13 cellular contexts compared by ENCODE assay signal in genomic region chr3:463793-464192, GRCh38.
DNase-seq lines count a peak whose midpoint lies in the region; ATAC-seq and TF ChIP-seq lines count a peak whose summit lies in the region.
"Had no signal": no experiment of that assay in that cellular context is flagged by ENCODE, and none has a peak within 500 bp of the region (broad histone marks: within the 10 kb centered on the region; RNA-seq: fewer than 3 reads in every experiment).

No MANE protein-coding gene starts in this region.

- TF ChIP-seq POLR2A in stomach (IDR thresholded peaks at IDR 0.05): no peak

- H3K9me3 ChIP-seq in stomach: no peaks in the 10 kb centered on the region
- H3K9me3 ChIP-seq: BLaER1, SJCRH30 had no signal

- H3K27ac Mint-ChIP-seq in type B pancreatic cell: no peak overlapping the region
- no peak overlapping the region for H3K27ac Mint-ChIP-seq in activated CD8-positive, alpha-beta memory T cell treated with anti-CD3 and anti-CD28 coated beads, Interleukin-2, amount 10 ng/mL, durations not matched to agents 7 days and 5 days
- H3K27ac Mint-ChIP-seq: activated naive CD8-positive, alpha-beta T cell treated with anti-CD3 and anti-CD28 coated beads for 36 hours had no signal

- no peak for TF ChIP-seq CTCF in type B pancreatic cell (conservative IDR thresholded peaks at IDR 0.05)
- TF ChIP-seq CTCF in stomach (IDR thresholded peaks at IDR 0.05): no peak

- H3K27me3 Mint-ChIP-seq in type B pancreatic cell: peaks cover 3% of the 10 kb centered on the region
- no peaks in the 10 kb centered on the region for H3K27me3 Mint-ChIP-seq in activated CD8-positive, alpha-beta memory T cell treated with anti-CD3 and anti-CD28 coated beads, Interleukin-2, amount 10 ng/mL, durations not matched to agents 7 days and 5 days
- H3K27me3 Mint-ChIP-seq: activated naive CD8-positive, alpha-beta T cell treated with anti-CD3 and anti-CD28 coated beads for 36 hours had no signal

- H3K27ac ChIP-seq in stomach: no peak overlapping the region
- H3K27ac ChIP-seq: BLaER1, SJCRH30 had no signal

- H3K4me3 Mint-ChIP-seq in type B pancreatic cell: no peak overlapping the region
- no peak overlapping the region for H3K4me3 Mint-ChIP-seq in activated CD8-positive, alpha-beta memory T cell treated with anti-CD3 and anti-CD28 coated beads, Interleukin-2, amount 10 ng/mL, durations not matched to agents 7 days and 5 days
- H3K4me3 Mint-ChIP-seq: activated naive CD8-positive, alpha-beta T cell treated with anti-CD3 and anti-CD28 coated beads for 36 hours had no signal

- CTCF ChIA-PET in activated CD8-positive, alpha-beta memory T cell treated with anti-CD3 and anti-CD28 coated beads, Interleukin-2, amount 10 ng/mL, durations not matched to agents 7 days and 5 days (lab: Charles Lee): no interaction called here

- WGBS in stomach, 5 donors: 67 to 76% (median 73%) methylated on average over 3 of the region's 3 CpGs

- no peaks in the 10 kb centered on the region for H3K36me3 Mint-ChIP-seq in type B pancreatic cell
- H3K36me3 Mint-ChIP-seq in activated CD8-positive, alpha-beta memory T cell treated with anti-CD3 and anti-CD28 coated beads, Interleukin-2, amount 10 ng/mL, durations not matched to agents 7 days and 5 days: no peaks in the 10 kb centered on the region
- H3K36me3 Mint-ChIP-seq: activated naive CD8-positive, alpha-beta T cell treated with anti-CD3 and anti-CD28 coated beads for 36 hours had no signal

- peaks cover 0 to 15% (median 0%) of the 10 kb centered on the region in 4 donors for H3K4me1 ChIP-seq in stomach
- H3K4me1 ChIP-seq: BLaER1, SJCRH30 had no signal

- H3K27me3 ChIP-seq in stomach: no peaks in the 10 kb centered on the region
- H3K27me3 ChIP-seq: BLaER1, SJCRH30 had no signal

- peak; percentile 23 for DNase-seq in NCI-H2171 (lab: John Stamatoyannopoulos, UW)
- DNase-seq in EL: no peak
- no peak for DNase-seq in type B pancreatic cell (ENCODE audit: extremely low spot score, unreplicated experiment)
- DNase-seq in activated CD8-positive, alpha-beta memory T cell treated with anti-CD3 and anti-CD28 coated beads, Interleukin-2, amount 10 ng/mL, durations not matched to agents 7 days and 5 days: no peak
- DNase-seq in stomach: no peak
- DNase-seq: activated CD4-positive, alpha-beta T cell treated with anti-CD3 and anti-CD28 coated beads, Interleukin-2, amount 50 U/mL, for 1 hour; activated naive CD8-positive, alpha-beta T cell treated with anti-CD3 and anti-CD28 coated beads for 36 hours; dermis blood vessel endothelial cell; SJCRH30 had no signal

- H3K4me1 Mint-ChIP-seq in type B pancreatic cell (ENCODE audit: unreplicated experiment): peaks cover 7% of the 10 kb centered on the region
- H3K4me1 Mint-ChIP-seq in activated CD8-positive, alpha-beta memory T cell treated with anti-CD3 and anti-CD28 coated beads, Interleukin-2, amount 10 ng/mL, durations not matched to agents 7 days and 5 days: no peaks in the 10 kb centered on the region
- H3K4me1 Mint-ChIP-seq: activated naive CD8-positive, alpha-beta T cell treated with anti-CD3 and anti-CD28 coated beads for 36 hours had no signal

- ATAC-seq in GM18511 (IDR thresholded peaks at IDR 0.05; ENCODE audit: unreplicated experiment) (peak; percentile 99), GM21367 (IDR thresholded peaks at IDR 0.05; ENCODE audit: unreplicated experiment) (peak; percentile 99), HG02981 (IDR thresholded peaks at IDR 0.05; ENCODE audit: unreplicated experiment) (peak; percentile 97)
- ATAC-seq in activated CD8-positive, alpha-beta memory T cell treated with anti-CD3 and anti-CD28 coated beads, Interleukin-2, amount 10 ng/mL, durations not matched to agents 7 days and 5 days: no peak

- no peaks in the 10 kb centered on the region for H3K36me3 ChIP-seq in stomach
- H3K36me3 ChIP-seq: BLaER1, SJCRH30 had no signal

- no peak overlapping the region for H3K4me3 ChIP-seq in stomach
- H3K4me3 ChIP-seq: BLaER1, SJCRH30 had no signal

- intact Hi-C loops in stomach (cut with DNase I; ENCODE audit: low total_unique reads): no loop called here

- no peak for TF ChIP-seq EP300 in stomach (IDR thresholded peaks at IDR 0.05)

- H3K9me3 Mint-ChIP-seq in type B pancreatic cell: no peaks in the 10 kb centered on the region
- H3K9me3 Mint-ChIP-seq in activated CD8-positive, alpha-beta memory T cell treated with anti-CD3 and anti-CD28 coated beads, Interleukin-2, amount 10 ng/mL, durations not matched to agents 7 days and 5 days (ENCODE audit: low read depth): no peaks in the 10 kb centered on the region
